ENCODE assay signal across 24 cellular contexts in genomic region chr4:7747062-7747385, GRCh38.
DNase-seq lines count a peak whose midpoint lies in the region; ATAC-seq and TF ChIP-seq lines count a peak whose summit lies in the region.
"Had no signal": no experiment of that assay in that cellular context is flagged by ENCODE, and none has a peak within 500 bp of the region (broad histone marks: within the 10 kb centered on the region; RNA-seq: fewer than 3 reads in every experiment).

No MANE protein-coding gene starts in this region.

- H3K4me3 Mint-ChIP-seq in activated naive CD8-positive, alpha-beta T cell treated with anti-CD3 and anti-CD28 coated beads for 36 hours = no peak overlapping the region
- no peak overlapping the region for H3K4me3 Mint-ChIP-seq in activated naive CD8-positive, alpha-beta T cell treated with anti-CD3 and anti-CD28 coated beads, Interleukin-2, amount 50 U/mL, for 24 hours
- H3K4me3 Mint-ChIP-seq in stimulated activated effector memory CD8-positive, alpha-beta T cell treated with anti-CD3 and anti-CD28 coated beads, Interleukin-12 subunit alpha, Interleukin-12 subunit beta, amount 100 ng/mL, for 72 hours = no peak overlapping the region
- H3K4me3 Mint-ChIP-seq: brain; CD8-positive, alpha-beta T cell had no signal

- DNase-seq in activated naive CD8-positive, alpha-beta T cell treated with anti-CD3 and anti-CD28 coated beads for 36 hours = no peak
- no peak for DNase-seq in activated naive CD8-positive, alpha-beta T cell treated with anti-CD3 and anti-CD28 coated beads, Interleukin-2, amount 50 U/mL, for 24 hours
- peak in 3 of 5 donors; percentile 42 to 61 (median 45) for DNase-seq in heart left ventricle
- peak; percentile 76 for DNase-seq in medulla oblongata (ENCODE audit: extremely low spot score)
- no peak for DNase-seq in stimulated activated effector memory CD8-positive, alpha-beta T cell treated with anti-CD3 and anti-CD28 coated beads, Interleukin-12 subunit alpha, Interleukin-12 subunit beta, amount 100 ng/mL, for 72 hours (ENCODE audit: low spot score in 2 of 2)
- no peak for DNase-seq in HuH-7 (ENCODE audit: low spot score)
- DNase-seq in dedifferentiated amniotic fluid mesenchymal stem cell (ENCODE audit: extremely low spot score) = no peak
- DNase-seq in GM03348 (ENCODE audit: low spot score) = no peak
- DNase-seq: activated CD4-positive, alpha-beta T cell treated with anti-CD3 and anti-CD28 coated beads for 48 hours; activated gamma-delta T cell; activated T-cell treated with anti-CD3 and anti-CD28 coated beads, Interleukin-2, amount 50 U/mL, for 1 hour; CD8-positive, alpha-beta T cell; glutamatergic neuron; GM23248; kidney; mesendoderm; naive thymus-derived CD8-positive, alpha-beta T cell; NCI-H146; NCI-H2107; stimulated activated CD4-positive, alpha-beta T cell treated with anti-CD3 and anti-CD28 coated beads, Interleukin-15, amount 100 ng/mL, for 24 hours; stimulated activated naive CD4-positive, alpha-beta T cell had no signal

- intact Hi-C loops in heart left ventricle (cut with DNase I) = no loop called here

- peaks cover 5% of the 10 kb centered on the region for H3K27me3 Mint-ChIP-seq in activated naive CD8-positive, alpha-beta T cell treated with anti-CD3 and anti-CD28 coated beads for 36 hours
- H3K27me3 Mint-ChIP-seq in activated naive CD8-positive, alpha-beta T cell treated with anti-CD3 and anti-CD28 coated beads, Interleukin-2, amount 50 U/mL, for 24 hours = no peaks in the 10 kb centered on the region
- H3K27me3 Mint-ChIP-seq: naive thymus-derived CD8-positive, alpha-beta T cell had no signal

- no peak for TF ChIP-seq POLR2A in heart left ventricle (IDR thresholded peaks at IDR 0.05)

- no peak for ATAC-seq in activated naive CD8-positive, alpha-beta T cell treated with anti-CD3 and anti-CD28 coated beads, Interleukin-2, amount 50 U/mL, for 24 hours
- peak in 3 of 4 donors; percentile 22 to 68 (median 25) for ATAC-seq in heart left ventricle
- no peak for ATAC-seq in stimulated activated effector memory CD8-positive, alpha-beta T cell treated with anti-CD3 and anti-CD28 coated beads, Interleukin-12 subunit alpha, Interleukin-12 subunit beta, amount 100 ng/mL, for 72 hours
- ATAC-seq: CD8-positive, alpha-beta T cell; naive thymus-derived CD8-positive, alpha-beta T cell had no signal

- no peak for TF ChIP-seq CTCF in heart left ventricle (IDR thresholded peaks at IDR 0.05)

- H3K27ac ChIP-seq in heart left ventricle = peak overlapping the region in 1 of 12 donors; percentile 46
- H3K27ac ChIP-seq: 22Rv1, GM23248, thoracic aorta had no signal

- no peaks in the 10 kb centered on the region for H3K27me3 ChIP-seq in heart left ventricle

- H3K4me1 Mint-ChIP-seq in activated naive CD8-positive, alpha-beta T cell treated with anti-CD3 and anti-CD28 coated beads for 36 hours = peaks cover 8% of the 10 kb centered on the region
- peaks cover 11% of the 10 kb centered on the region for H3K4me1 Mint-ChIP-seq in activated naive CD8-positive, alpha-beta T cell treated with anti-CD3 and anti-CD28 coated beads, Interleukin-2, amount 50 U/mL, for 24 hours
- H3K4me1 Mint-ChIP-seq in stimulated activated effector memory CD8-positive, alpha-beta T cell treated with anti-CD3 and anti-CD28 coated beads, Interleukin-12 subunit alpha, Interleukin-12 subunit beta, amount 100 ng/mL, for 72 hours = peaks cover 18% of the 10 kb centered on the region

- H3K27ac Mint-ChIP-seq in activated naive CD8-positive, alpha-beta T cell treated with anti-CD3 and anti-CD28 coated beads for 36 hours = peak overlapping the region; percentile 35
- H3K27ac Mint-ChIP-seq in activated naive CD8-positive, alpha-beta T cell treated with anti-CD3 and anti-CD28 coated beads, Interleukin-2, amount 50 U/mL, for 24 hours = no peak overlapping the region
- H3K27ac Mint-ChIP-seq in stimulated activated effector memory CD8-positive, alpha-beta T cell treated with anti-CD3 and anti-CD28 coated beads, Interleukin-12 subunit alpha, Interleukin-12 subunit beta, amount 100 ng/mL, for 72 hours = peak overlapping the region; percentile 2
- H3K27ac Mint-ChIP-seq: CD8-positive, alpha-beta T cell had no signal

- H3K9me3 ChIP-seq in heart left ventricle = no peaks in the 10 kb centered on the region
- H3K9me3 ChIP-seq: thoracic aorta had no signal

- no peak overlapping the region for H3K4me3 ChIP-seq in heart left ventricle
- H3K4me3 ChIP-seq: GM23248, thoracic aorta had no signal

- H3K4me1 ChIP-seq in heart left ventricle = peaks cover 0 to 18% (median 0%) of the 10 kb centered on the region in 12 donors

- H3K9me3 Mint-ChIP-seq in activated naive CD8-positive, alpha-beta T cell treated with anti-CD3 and anti-CD28 coated beads for 36 hours = no peaks in the 10 kb centered on the region
- no peaks in the 10 kb centered on the region for H3K9me3 Mint-ChIP-seq in activated naive CD8-positive, alpha-beta T cell treated with anti-CD3 and anti-CD28 coated beads, Interleukin-2, amount 50 U/mL, for 24 hours
- no peaks in the 10 kb centered on the region for H3K9me3 Mint-ChIP-seq in stimulated activated effector memory CD8-positive, alpha-beta T cell treated with anti-CD3 and anti-CD28 coated beads, Interleukin-12 subunit alpha, Interleukin-12 subunit beta, amount 100 ng/mL, for 72 hours
- H3K9me3 Mint-ChIP-seq: CD8-positive, alpha-beta T cell had no signal

- WGBS in heart left ventricle, 4 donors = 89 to 92% (median 89%) methylated on average over 7 of the region's 7 CpGs

- H3K36me3 ChIP-seq in heart left ventricle = no peaks in the 10 kb centered on the region
- H3K36me3 ChIP-seq: thoracic aorta had no signal

- H3K36me3 Mint-ChIP-seq in activated naive CD8-positive, alpha-beta T cell treated with anti-CD3 and anti-CD28 coated beads for 36 hours = no peaks in the 10 kb centered on the region
- no peaks in the 10 kb centered on the region for H3K36me3 Mint-ChIP-seq in activated naive CD8-positive, alpha-beta T cell treated with anti-CD3 and anti-CD28 coated beads, Interleukin-2, amount 50 U/mL, for 24 hours (ENCODE audit: low read depth)
- no peaks in the 10 kb centered on the region for H3K36me3 Mint-ChIP-seq in stimulated activated effector memory CD8-positive, alpha-beta T cell treated with anti-CD3 and anti-CD28 coated beads, Interleukin-12 subunit alpha, Interleukin-12 subunit beta, amount 100 ng/mL, for 72 hours
- H3K36me3 Mint-ChIP-seq: CD8-positive, alpha-beta T cell had no signal

Comparison
In these comparisons a context has a peak if more than half of its experiments do, and no peak if none do; other contexts are left out.
1. DNase-seq: peak in heart left ventricle (3 of 5) and medulla oblongata (single experiment); none in activated naive CD8-positive, alpha-beta T cell treated with anti-CD3 and anti-CD28 coated beads for 36 hours (single experiment), activated naive CD8-positive, alpha-beta T cell treated with anti-CD3 and anti-CD28 coated beads, Interleukin-2, amount 50 U/mL, for 24 hours (single experiment), stimulated activated effector memory CD8-positive, alpha-beta T cell treated with anti-CD3 and anti-CD28 coated beads, Interleukin-12 subunit alpha, Interleukin-12 subunit beta, amount 100 ng/mL, for 72 hours (0 of 2), HuH-7 (single experiment), dedifferentiated amniotic fluid mesenchymal stem cell (single experiment) and GM03348 (single experiment).
2. ATAC-seq: peak in heart left ventricle (3 of 4); none in activated naive CD8-positive, alpha-beta T cell treated with anti-CD3 and anti-CD28 coated beads, Interleukin-2, amount 50 U/mL, for 24 hours (single experiment) and stimulated activated effector memory CD8-positive, alpha-beta T cell treated with anti-CD3 and anti-CD28 coated beads, Interleukin-12 subunit alpha, Interleukin-12 subunit beta, amount 100 ng/mL, for 72 hours (single experiment).